33 cellular contexts compared by ENCODE assay signal in genomic region chr11:57542582-57542981, GRCh38. TPM values are rescaled to one million over a fixed set of nuclear protein-coding genes. Genes with fewer than 3 reads are reported as not detected.
DNase-seq lines count a peak whose midpoint lies in the region; ATAC-seq and TF ChIP-seq lines count a peak whose summit lies in the region.
"Had no signal": no experiment of that assay in that cellular context is flagged by ENCODE, and none has a peak within 500 bp of the region (broad histone marks: within the 10 kb centered on the region; RNA-seq: fewer than 3 reads in every experiment).

No MANE protein-coding gene starts in this region.

- H3K27me3 ChIP-seq in GM23338 (ENCODE audit: insufficient read depth), result no peaks in the 10 kb centered on the region
- H3K27me3 ChIP-seq in effector memory CD4-positive, alpha-beta T cell (replicated peaks; ENCODE audit: control insufficient read depth, insufficient read depth, low read length, poor library complexity, severe bottlenecking), result no peaks in the 10 kb centered on the region
- H3K27me3 ChIP-seq: BLaER1, brain microvascular endothelial cell, hepatocyte, upper lobe of right lung had no signal

- H3K9me3 Mint-ChIP-seq in GM23338 (peaks cover 3% of the 10 kb centered on the region; the same call in 2 of the 3 replicates), glutamatergic neuron (ENCODE audit: unreplicated experiment) (peaks cover 7% of the 10 kb centered on the region)
- H3K9me3 Mint-ChIP-seq: HFFc6, nephron had no signal

- H3K4me1 Mint-ChIP-seq in GM23338 (peaks cover 28% of the 10 kb centered on the region), glutamatergic neuron (ENCODE audit: low read depth, unreplicated experiment) (no peaks in the 10 kb centered on the region)

- no peak for TF ChIP-seq CTCF in GM23338 (conservative IDR thresholded peaks at IDR 0.05; ENCODE audit: low read depth in 2 of 2)
- no peak for TF ChIP-seq CTCF in HEK293 (tag by site-specific recombination; IDR thresholded peaks at IDR 0.05)
- TF ChIP-seq CTCF in glutamatergic neuron (IDR thresholded peaks at IDR 0.05; ENCODE audit: partially characterized antibody, unreplicated experiment), result no peak

- POLR2A ChIA-PET in HEK293 (lab: Yijun Ruan, JAX), result interaction anchor here (1.4 kb wide), 1 partner anchor 9 kb away, joined by 3 read pairs; no protein-coding TSS in a partner anchor

- H3K9me3 ChIP-seq in HEK293 (ENCODE audit: control insufficient read depth, insufficient read depth, low read depth, low read length), result no peaks in the 10 kb centered on the region
- H3K9me3 ChIP-seq in effector memory CD4-positive, alpha-beta T cell (ENCODE audit: control insufficient read depth, low read length), result no peaks in the 10 kb centered on the region
- H3K9me3 ChIP-seq: BLaER1, gastroesophageal sphincter, upper lobe of right lung had no signal

- DNase-seq in GM23338 (ENCODE audit: low spot score) (no peak), glutamatergic neuron (no peak), midbrain (lab: John Stamatoyannopoulos, UW) (no peak)
- no peak for DNase-seq in effector memory CD4-positive, alpha-beta T cell
- DNase-seq: activated CD4-positive, alpha-beta T cell treated with anti-CD3 and anti-CD28 coated beads for 1 hour; amygdala; brain microvascular endothelial cell; DMS 273 treated with DMSO at 0.1 percent for 48 hours; HFFc6; Kasumi-1; left cardiac atrium; NCI-H1417; NCI-H2081; NCI-H524 treated with DMSO at 0.1 percent for 48 hours; NK-92 treated with Interleukin-12 subunit alpha and Interleukin-12 subunit beta, amount 100 ng/mL, for 24 hours; retina; small intestine; stimulated activated naive CD8-positive, alpha-beta T cell treated with anti-CD3 and anti-CD28 coated beads, Interleukin-15, Interleukin-2, amounts not matched to agents 100 U/mL and 50 U/mL, for 24 hours; T-helper 17 cell; upper lobe of right lung had no signal

- no peak; the same call in 2 of the 3 replicates for ATAC-seq in GM23338
- ATAC-seq: gastroesophageal sphincter; left cardiac atrium; stimulated activated naive CD8-positive, alpha-beta T cell treated with anti-CD3 and anti-CD28 coated beads, Interleukin-15, Interleukin-2, amounts not matched to agents 100 U/mL and 50 U/mL, for 24 hours; T-helper 17 cell had no signal

- H3K36me3 ChIP-seq in GM23338 (ENCODE audit: insufficient read depth) (no peaks in the 10 kb centered on the region), HEK293 (ENCODE audit: control insufficient read depth in 2 of 2, insufficient read depth in 1 of 2, low read length in 2 of 2) (no peaks in the 10 kb centered on the region)
- no peaks in the 10 kb centered on the region for H3K36me3 ChIP-seq in effector memory CD4-positive, alpha-beta T cell (ENCODE audit: control insufficient read depth, insufficient read depth, low read length)
- H3K36me3 ChIP-seq: BLaER1, brain microvascular endothelial cell had no signal

- H3K4me1 ChIP-seq in GM23338 (ENCODE audit: insufficient read depth) (peaks cover 16% of the 10 kb centered on the region; the same call in 1 of the 2 replicates), HEK293 (ENCODE audit: control insufficient read depth, insufficient read depth, low read length) (no peaks in the 10 kb centered on the region)
- no peaks in the 10 kb centered on the region for H3K4me1 ChIP-seq in effector memory CD4-positive, alpha-beta T cell (ENCODE audit: control insufficient read depth, insufficient read depth, low read length, poor library complexity, severe bottlenecking)
- H3K4me1 ChIP-seq: gastroesophageal sphincter, upper lobe of right lung had no signal

- H3K4me3 Mint-ChIP-seq in GM23338 (peak overlapping the region; percentile 14; the same call in 1 of the 3 replicates), glutamatergic neuron (ENCODE audit: unreplicated experiment) (peak overlapping the region; percentile 7)
- H3K4me3 Mint-ChIP-seq: HFFc6, nephron, T-helper 17 cell had no signal

- CTCF ChIA-PET in HEK293 (lab: Yijun Ruan, JAX), result interaction anchor here (0.7 kb wide), 1 partner anchor 104 kb away, joined by 3 read pairs; no protein-coding TSS in a partner anchor

- H3K4me2 ChIP-seq in GM23338, result 0 out of 2 replicates have a peak overlapping the region, but pooled peaks have one; percentile 26
- H3K4me2 ChIP-seq: BLaER1, hepatocyte had no signal

- H3K4me3 ChIP-seq in GM23338, result no peak overlapping the region
- H3K4me3 ChIP-seq in HEK293 (ENCODE audit: low read depth, low read length), result no peak overlapping the region
- H3K4me3 ChIP-seq in effector memory CD4-positive, alpha-beta T cell (ENCODE audit: insufficient read depth, low read depth, low read length, poor library complexity, severe bottlenecking), result no peak overlapping the region
- H3K4me3 ChIP-seq: BLaER1, gastroesophageal sphincter, hepatocyte, lung, SK-N-MC, upper lobe of right lung had no signal

- H2AFZ ChIP-seq in GM23338, result no peak overlapping the region
- H2AFZ ChIP-seq: hepatocyte had no signal

- H3K27ac ChIP-seq in GM23338 (ENCODE audit: low read depth), result no peak overlapping the region
- H3K27ac ChIP-seq in HEK293 (ENCODE audit: extremely low read depth, low read depth, low read length), result no peak overlapping the region
- no peak overlapping the region for H3K27ac ChIP-seq in effector memory CD4-positive, alpha-beta T cell (ENCODE audit: insufficient read depth, low read length, poor library complexity, severe bottlenecking)
- H3K27ac ChIP-seq: BLaER1, brain microvascular endothelial cell, gastroesophageal sphincter, hepatocyte, SK-N-MC, upper lobe of right lung had no signal

- H3F3A ChIP-seq in GM23338 (replicated peaks; ENCODE audit: low read depth), result no peaks in the 10 kb centered on the region

- H3K9me2 ChIP-seq in GM23338 (ENCODE audit: insufficient read depth), result no peaks in the 10 kb centered on the region

- no peaks in the 10 kb centered on the region for H4K20me1 ChIP-seq in GM23338 (replicated peaks; ENCODE audit: insufficient read depth)
- H4K20me1 ChIP-seq: BLaER1 had no signal

- H3K27me3 Mint-ChIP-seq in GM23338 (ENCODE audit: insufficient read depth, low read depth, poor library complexity) (peaks cover 20% of the 10 kb centered on the region), glutamatergic neuron (ENCODE audit: unreplicated experiment) (peaks cover 5% of the 10 kb centered on the region)
- H3K27me3 Mint-ChIP-seq: T-helper 17 cell had no signal

- no peak overlapping the region for H3K27ac Mint-ChIP-seq in GM23338
- H3K27ac Mint-ChIP-seq in glutamatergic neuron (ENCODE audit: unreplicated experiment), result no peak overlapping the region
- H3K27ac Mint-ChIP-seq: HFFc6, nephron, T-helper 17 cell had no signal

- H3K36me3 Mint-ChIP-seq in GM23338 (ENCODE audit: low read depth), result peaks cover 3% of the 10 kb centered on the region; the same call in 1 of the 3 replicates
- no peaks in the 10 kb centered on the region for H3K36me3 Mint-ChIP-seq in glutamatergic neuron (ENCODE audit: unreplicated experiment)

- H3K79me2 ChIP-seq in GM23338 (replicated peaks; ENCODE audit: insufficient read depth), result no peaks in the 10 kb centered on the region
- H3K79me2 ChIP-seq: hepatocyte had no signal

TF ChIP-seq in GM23338, 12 proteins besides CTCF, POLR2A, EP300 and RAD21:
- TF ChIP-seq NANOG (IDR thresholded peaks at IDR 0.05; ENCODE audit: borderline replicate concordance) (no peak), CREB1 (CRISPR knock-in tag; IDR thresholded peaks at IDR 0.05; ENCODE audit: low read depth) (no peak), ZNF331 (CRISPR knock-in tag; IDR thresholded peaks at IDR 0.05; ENCODE audit: low read depth) (no peak), EZH2phosphoT487 (IDR thresholded peaks at IDR 0.05; ENCODE audit: unreplicated experiment) (no peak)

TF ChIP-seq in HEK293, 187 proteins besides CTCF, POLR2A, EP300 and RAD21:
- TF ChIP-seq ZNF266 (tag by site-specific recombination; IDR thresholded peaks at IDR 0.05; ENCODE audit: low read depth) (no peak), OVOL3 (tag by site-specific recombination; IDR thresholded peaks at IDR 0.05) (no peak), ZNF155 (tag by site-specific recombination; IDR thresholded peaks at IDR 0.05) (no peak), ZIC2 (tag by site-specific recombination; IDR thresholded peaks at IDR 0.05) (peak; percentile 98), ZNF449 (tag by site-specific recombination; IDR thresholded peaks at IDR 0.05) (no peak), ZNF366 (tag by site-specific recombination; conservative IDR thresholded peaks at IDR 0.05) (no peak)

RNA-seq across cellular contexts. Expression of gene SMTNL1, which starts 5.2 kb away (rescaled TPM):
- 0.31 TPM in 1 of 2 replicates, not detected in the other for total RNA-seq in GM23338 (2014; rRNA removed; shearing (Covaris generic))
- 0.14 and 0.70 TPM in 2 replicates for polyA plus RNA-seq in GM23338 (2016; fragmentation: Nextera tagmentation; extraction: Ambion mirVana)
- not detected for total RNA-seq in glutamatergic neuron (ENCODE audit: unreplicated experiment)
- total RNA-seq: cerebellum, endothelial cell of umbilical vein, fibroblast of lung, gastroesophageal sphincter, hepatocyte, HFFc6, left cardiac atrium, lung, mucosa of gallbladder, osteocyte, T-helper 17 cell, temporal lobe, upper lobe of right lung had no signal
- polyA plus RNA-seq: endothelial cell of umbilical vein, fibroblast of lung, hepatocyte, lung, small intestine had no signal

RNA-seq across cellular contexts. Expression of gene TIMM10, which starts 12.0 kb away (rescaled TPM):
- total RNA-seq in GM23338 (2014; rRNA removed; shearing (Covaris generic)), result 59.1 and 75.8 TPM in 2 replicates
- 193 and 194 TPM in 2 replicates for polyA plus RNA-seq in GM23338 (2016; fragmentation: Nextera tagmentation; extraction: Ambion mirVana)
- total RNA-seq in glutamatergic neuron (ENCODE audit: unreplicated experiment), result 51.2 TPM

RNA-seq across cellular contexts. Expression of gene UBE2L6, which starts 24.9 kb away (rescaled TPM):
- total RNA-seq in GM23338 (2014; rRNA removed; shearing (Covaris generic)), result 42.2 and 52.0 TPM in 2 replicates
- polyA plus RNA-seq in GM23338 (2016; fragmentation: Nextera tagmentation; extraction: Ambion mirVana), result 46.0 and 46.5 TPM in 2 replicates
- 199 TPM for total RNA-seq in glutamatergic neuron (ENCODE audit: unreplicated experiment)

RNA-seq across cellular contexts. Expression of gene SLC43A1, which starts 27.1 kb away (rescaled TPM):
- total RNA-seq in GM23338 (2014; rRNA removed; shearing (Covaris generic)), result 49.7 and 49.8 TPM in 2 replicates
- 19.6 and 19.7 TPM in 2 replicates for polyA plus RNA-seq in GM23338 (2016; fragmentation: Nextera tagmentation; extraction: Ambion mirVana)
- total RNA-seq in glutamatergic neuron (ENCODE audit: unreplicated experiment), result 5.2 TPM

RNA-seq across cellular contexts. Expression of gene SERPING1, which starts 54.9 kb away (rescaled TPM):
- total RNA-seq in GM23338 (2014; rRNA removed; shearing (Covaris generic)), result 40.8 and 42.3 TPM in 2 replicates
- polyA plus RNA-seq in GM23338 (2016; fragmentation: Nextera tagmentation; extraction: Ambion mirVana), result 49.8 and 54.7 TPM in 2 replicates
- total RNA-seq in glutamatergic neuron (ENCODE audit: unreplicated experiment), result 46.1 TPM
- total RNA-seq: endothelial cell of umbilical vein had no signal
